8 cellular contexts compared by ENCODE assay signal in the genomic region with DNA sequence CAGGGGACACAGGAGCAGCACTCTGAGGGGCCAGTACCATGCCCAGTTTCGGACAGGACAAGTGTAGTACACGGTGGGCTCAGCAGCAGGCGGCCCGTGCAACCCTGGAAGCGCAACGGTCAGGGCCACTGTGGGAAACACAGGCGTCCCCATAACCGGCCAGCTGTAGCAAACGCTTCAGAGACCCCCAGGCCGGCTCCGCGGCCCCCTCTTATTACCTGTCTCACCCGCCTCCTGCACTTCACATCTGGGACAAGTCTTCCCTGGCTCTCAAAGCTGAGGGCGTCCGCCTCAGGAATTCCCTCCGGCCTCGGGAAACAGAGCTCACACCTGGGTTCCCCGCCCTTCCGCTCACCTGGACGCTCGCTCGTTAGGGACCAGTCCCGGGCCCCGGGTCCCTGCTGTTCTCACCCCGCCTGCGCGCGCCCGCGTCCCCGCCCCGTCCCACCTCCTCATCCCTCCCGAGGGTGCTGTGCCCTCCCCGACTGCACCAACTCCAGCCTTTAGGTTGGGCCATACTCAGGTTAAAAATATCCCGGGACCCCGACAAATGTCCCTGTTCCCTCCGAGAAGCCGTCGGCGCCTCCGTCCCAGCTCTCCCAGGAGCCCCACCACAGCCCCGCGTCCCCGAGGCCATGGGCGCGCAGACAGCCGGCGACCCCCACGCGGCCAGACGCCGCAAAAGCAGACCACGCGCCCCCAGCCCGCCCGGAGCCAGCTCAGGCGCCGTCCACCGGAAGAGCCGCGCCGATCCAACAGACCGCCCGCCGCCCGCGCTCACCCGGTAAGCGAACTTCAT.
DNase-seq lines count a peak whose midpoint lies in the region; ATAC-seq and TF ChIP-seq lines count a peak whose summit lies in the region.
"Not testable (repeated sequence)": the region's sequence is repeated elsewhere in the genome, so short reads cannot be mapped to it uniquely, and the experiment has no call there.

No MANE protein-coding gene starts in this region.

- intact Hi-C loops in A673 (cut with micrococcal nuclease; ENCODE audit: unreplicated experiment); heart left ventricle (cut with DNase I); mucosa of descending colon (cut with DNase I, micrococcal nuclease): not testable (repeated sequence)

- peak overlapping the region; percentile 35 for H3K4me3 ChIP-seq in A673 (ENCODE audit: low read depth, low read length, poor library complexity, severe bottlenecking)
- H3K4me3 ChIP-seq in GM23338, mucosa of descending colon: not testable (repeated sequence)
- H3K4me3 ChIP-seq in Karpas-422 (ENCODE audit: low read length) = peak overlapping the region; percentile 58; the same call in 1 of the 2 replicates
- peak overlapping the region in 10 of 12 donors; percentile 31 to 62 (median 52) for H3K4me3 ChIP-seq in heart left ventricle
- peak overlapping the region; percentile 37 for H3K4me3 ChIP-seq in skeletal muscle cell (ENCODE audit: low read depth, low read length)

- not testable (repeated sequence) for BruUV-seq in A673 (replicated peaks; lab: Mats Ljungman, UMichigan)

- not testable (repeated sequence) for H3K9me3 ChIP-seq in A673 (ENCODE audit: low read depth, low read length, poor library complexity, severe bottlenecking); Karpas-422 (ENCODE audit: low read length); heart left ventricle; mucosa of descending colon

- H3K79me2 ChIP-seq in GM23338 (replicated peaks; ENCODE audit: insufficient read depth); Karpas-422 (ENCODE audit: low read length): not testable (repeated sequence)

- H3K4me1 Mint-ChIP-seq in GM23338; activated CD8-positive, alpha-beta T cell treated with anti-CD3 and anti-CD28 coated beads, Interleukin-2, amount 10 ng/mL, durations not matched to agents 7 days and 5 days (ENCODE audit: low read depth); chondrocyte (ENCODE audit: low read depth): not testable (repeated sequence)

- H3K4me1 ChIP-seq in A673 (ENCODE audit: insufficient read depth, low read length, poor library complexity, severe bottlenecking); GM23338 (ENCODE audit: insufficient read depth); Karpas-422 (ENCODE audit: low read length); heart left ventricle; mucosa of descending colon (ENCODE audit: low read depth): not testable (repeated sequence)

- not testable (repeated sequence) for H3F3A ChIP-seq in GM23338 (replicated peaks; ENCODE audit: low read depth)

- not testable (repeated sequence) for H3K27ac Mint-ChIP-seq in GM23338; chondrocyte (ENCODE audit: unreplicated experiment)
- peak overlapping the region; percentile 55 for H3K27ac Mint-ChIP-seq in activated CD8-positive, alpha-beta T cell treated with anti-CD3 and anti-CD28 coated beads, Interleukin-2, amount 10 ng/mL, durations not matched to agents 7 days and 5 days

- not testable (repeated sequence) for TF ChIP-seq CTCF in A673 (conservative IDR thresholded peaks at IDR 0.05; ENCODE audit: low read depth, low read length); GM23338 (conservative IDR thresholded peaks at IDR 0.05; ENCODE audit: low read depth in 2 of 2); chondrocyte (IDR thresholded peaks at IDR 0.05); heart left ventricle (IDR thresholded peaks at IDR 0.05); mucosa of descending colon (IDR thresholded peaks at IDR 0.05)

- not testable (repeated sequence) for H3K27me3 Mint-ChIP-seq in GM23338 (ENCODE audit: insufficient read depth, low read depth, poor library complexity); activated CD8-positive, alpha-beta T cell treated with anti-CD3 and anti-CD28 coated beads, Interleukin-2, amount 10 ng/mL, durations not matched to agents 7 days and 5 days (ENCODE audit: low read depth); chondrocyte (ENCODE audit: low read depth)

- H3K4me3 Mint-ChIP-seq in GM23338; chondrocyte (ENCODE audit: unreplicated experiment): not testable (repeated sequence)
- peak overlapping the region; percentile 22 for H3K4me3 Mint-ChIP-seq in activated CD8-positive, alpha-beta T cell treated with anti-CD3 and anti-CD28 coated beads, Interleukin-2, amount 10 ng/mL, durations not matched to agents 7 days and 5 days

- 1 to 2% methylated on average over 19 to 27 of the region's 69 CpGs; no CpG with 5 or more reads in 2 of the 4 donors for WGBS in heart left ventricle, 4 donors

- H3K36me3 Mint-ChIP-seq in GM23338 (ENCODE audit: low read depth); activated CD8-positive, alpha-beta T cell treated with anti-CD3 and anti-CD28 coated beads, Interleukin-2, amount 10 ng/mL, durations not matched to agents 7 days and 5 days (ENCODE audit: low read depth); chondrocyte (ENCODE audit: low read depth): not testable (repeated sequence)

- ATAC-seq in GM23338 = peak; percentile 69
- ATAC-seq in activated CD8-positive, alpha-beta T cell treated with anti-CD3 and anti-CD28 coated beads, Interleukin-2, amount 10 ng/mL, durations not matched to agents 7 days and 5 days = peak; percentile 24
- ATAC-seq in heart left ventricle = peak in 2 of 4 donors; percentile 14 to 23
- peak; percentile 71 for ATAC-seq in mucosa of descending colon

- not testable (repeated sequence) for H3K27ac ChIP-seq in A673 (ENCODE audit: low read depth, low read length, poor library complexity, severe bottlenecking); GM23338 (ENCODE audit: low read depth); Karpas-422 (ENCODE audit: low read length)
- peak overlapping the region in 5 of 12 donors; percentile 32 to 71 (median 43) for H3K27ac ChIP-seq in heart left ventricle

- not testable (repeated sequence) for H3K9me2 ChIP-seq in GM23338 (ENCODE audit: insufficient read depth); Karpas-422 (replicated peaks; ENCODE audit: insufficient read depth, low read length)

- not testable (repeated sequence) for H3K27me3 ChIP-seq in A673 (replicated peaks; ENCODE audit: insufficient read depth, low read depth, low read length, poor library complexity); GM23338 (ENCODE audit: insufficient read depth); Karpas-422 (ENCODE audit: low read length); heart left ventricle

- TF ChIP-seq POLR2A in heart left ventricle (IDR thresholded peaks at IDR 0.05) = not testable (repeated sequence)

- CTCF ChIA-PET in A673 (lab: Charles Lee); activated CD8-positive, alpha-beta T cell treated with anti-CD3 and anti-CD28 coated beads, Interleukin-2, amount 10 ng/mL, durations not matched to agents 7 days and 5 days (lab: Charles Lee): not testable (repeated sequence)

- H4K20me1 ChIP-seq in GM23338 (replicated peaks; ENCODE audit: insufficient read depth); Karpas-422 (ENCODE audit: insufficient read depth, low read depth, low read length): not testable (repeated sequence)

- DNase-seq in A673 (ENCODE audit: low spot score); GM23338 (ENCODE audit: low spot score); Karpas-422; activated CD8-positive, alpha-beta T cell treated with anti-CD3 and anti-CD28 coated beads, Interleukin-2, amount 10 ng/mL, durations not matched to agents 7 days and 5 days; skeletal muscle cell (ENCODE audit: low read depth): not testable (repeated sequence)
- DNase-seq in chondrocyte (ENCODE audit: low spot score) (peak; percentile 42), heart left ventricle (peak in 3 of 5 donors; percentile 3 to 38 (median 22)), mucosa of descending colon (peak in 2 of 3 donors; percentile 43 to 47)

- H3K9ac ChIP-seq in Karpas-422 (ENCODE audit: low read length) = peak overlapping the region; percentile 57

- POLR2A ChIA-PET in A673 (lab: Charles Lee; ENCODE audit: low non-redundant PET); activated CD8-positive, alpha-beta T cell treated with anti-CD3 and anti-CD28 coated beads, Interleukin-2, amount 10 ng/mL, durations not matched to agents 7 days and 5 days (lab: Charles Lee): not testable (repeated sequence)

- not testable (repeated sequence) for H3K4me2 ChIP-seq in GM23338; Karpas-422 (ENCODE audit: low read depth, low read length, poor library complexity, severe bottlenecking)

- not testable (repeated sequence) for H3K36me3 ChIP-seq in A673 (ENCODE audit: insufficient read depth, low read length, poor library complexity, severe bottlenecking); GM23338 (ENCODE audit: insufficient read depth); Karpas-422 (ENCODE audit: insufficient read depth, low read length); heart left ventricle; mucosa of descending colon (ENCODE audit: low read depth)

- H3K9me3 Mint-ChIP-seq in GM23338; activated CD8-positive, alpha-beta T cell treated with anti-CD3 and anti-CD28 coated beads, Interleukin-2, amount 10 ng/mL, durations not matched to agents 7 days and 5 days (ENCODE audit: insufficient read depth); chondrocyte (ENCODE audit: low read depth): not testable (repeated sequence)

- not testable (repeated sequence) for H2AFZ ChIP-seq in GM23338; Karpas-422 (ENCODE audit: low read length)
